1 cellular context compared by ENCODE assay signal in the genomic region with DNA sequence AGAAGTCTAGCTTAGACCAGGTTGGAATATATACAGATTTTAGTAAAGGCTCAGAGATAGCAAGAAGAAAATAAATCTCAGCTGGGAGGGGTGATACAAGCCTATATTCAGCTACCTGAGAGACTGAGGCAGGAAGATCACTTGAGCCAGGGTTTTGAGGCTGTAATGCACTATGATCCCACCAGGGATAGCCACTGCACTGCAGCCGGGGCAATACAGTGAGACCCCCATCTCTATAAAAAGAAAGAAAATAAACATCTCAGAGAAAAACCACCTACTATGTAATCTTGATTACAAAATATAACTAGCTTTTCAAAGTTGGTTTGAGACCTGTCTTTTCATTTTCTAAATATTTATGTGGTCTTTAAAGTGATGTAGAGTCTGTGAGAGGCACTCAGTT.
TF ChIP-seq lines count a peak whose summit lies in the region.

No MANE protein-coding gene starts in this region.

TF ChIP-seq in HEK293, 187 proteins besides CTCF, POLR2A, EP300 and RAD21:
- no peak for TF ChIP-seq ZNF16 (tag by site-specific recombination; IDR thresholded peaks at IDR 0.05; ENCODE audit: low read depth)
- TF ChIP-seq ZNF558 (tag by site-specific recombination; IDR thresholded peaks at IDR 0.05), result no peak
- peak; percentile 83 for TF ChIP-seq ZNF121 (tag by site-specific recombination; IDR thresholded peaks at IDR 0.05)
- no peak for TF ChIP-seq SP2 (tag by site-specific recombination; IDR thresholded peaks at IDR 0.05)
- no peak for TF ChIP-seq SETDB1 (IDR thresholded peaks at IDR 0.05; ENCODE audit: insufficient read length, low read length)
- TF ChIP-seq, protein P1, sequence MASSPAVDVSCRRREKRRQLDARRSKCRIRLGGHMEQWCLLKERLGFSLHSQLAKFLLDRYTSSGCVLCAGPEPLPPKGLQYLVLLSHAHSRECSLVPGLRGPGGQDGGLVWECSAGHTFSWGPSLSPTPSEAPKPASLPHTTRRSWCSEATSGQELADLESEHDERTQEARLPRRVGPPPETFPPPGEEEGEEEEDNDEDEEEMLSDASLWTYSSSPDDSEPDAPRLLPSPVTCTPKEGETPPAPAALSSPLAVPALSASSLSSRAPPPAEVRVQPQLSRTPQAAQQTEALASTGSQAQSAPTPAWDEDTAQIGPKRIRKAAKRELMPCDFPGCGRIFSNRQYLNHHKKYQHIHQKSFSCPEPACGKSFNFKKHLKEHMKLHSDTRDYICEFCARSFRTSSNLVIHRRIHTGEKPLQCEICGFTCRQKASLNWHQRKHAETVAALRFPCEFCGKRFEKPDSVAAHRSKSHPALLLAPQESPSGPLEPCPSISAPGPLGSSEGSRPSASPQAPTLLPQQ (tag by site-specific recombination; IDR thresholded peaks at IDR 0.05), result no peak
TF ChIP-seq in HEK293: peak in this region for 1.
